Comparison of ENCODE assay signal across 16 cellular contexts in the genomic region with DNA sequence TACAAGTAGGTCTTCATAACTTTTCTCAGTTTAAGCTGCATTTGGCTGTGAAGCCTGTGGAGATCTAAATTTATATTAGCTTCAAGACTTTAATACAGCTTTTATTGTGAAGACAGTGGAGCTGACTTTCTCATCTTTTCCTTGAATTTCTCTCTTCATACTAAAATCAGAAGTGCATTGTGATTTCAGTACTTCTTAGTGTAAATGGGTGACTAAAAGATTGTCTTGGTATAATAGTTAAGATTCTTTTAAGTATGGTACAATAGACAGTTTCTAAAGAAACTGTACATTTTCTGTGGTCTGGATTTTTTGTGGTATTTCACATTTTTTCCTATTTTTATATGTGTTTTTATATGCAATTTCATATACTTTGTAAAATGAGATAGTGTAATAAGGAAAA. TPM values are rescaled to one million over a fixed set of nuclear protein-coding genes. Genes with fewer than 3 reads are reported as not detected.
DNase-seq lines count a peak whose midpoint lies in the region; ATAC-seq and TF ChIP-seq lines count a peak whose summit lies in the region.
"Had no signal": no experiment of that assay in that cellular context is flagged by ENCODE, and none has a peak within 500 bp of the region (broad histone marks: within the 10 kb centered on the region; RNA-seq: fewer than 3 reads in every experiment).

No MANE protein-coding gene starts in this region.

- H3K36me3 Mint-ChIP-seq in activated CD4-positive, alpha-beta T cell treated with anti-CD3 and anti-CD28 coated beads for 36 hours (ENCODE audit: low read depth), result peaks cover 42% of the 10 kb centered on the region
- H3K36me3 Mint-ChIP-seq in activated CD4-positive, alpha-beta T cell treated with anti-CD3 and anti-CD28 coated beads, Interleukin-2, amount 10 ng/mL, durations not matched to agents 24 days and 14 days (ENCODE audit: low read depth), result peaks cover 55% of the 10 kb centered on the region
- H3K36me3 Mint-ChIP-seq in activated naive CD8-positive, alpha-beta T cell, result peaks cover 10% of the 10 kb centered on the region
- peaks cover 52% of the 10 kb centered on the region for H3K36me3 Mint-ChIP-seq in activated naive CD8-positive, alpha-beta T cell treated with anti-CD3 and anti-CD28 coated beads, Interleukin-2, amount 50 U/mL, for 24 hours (ENCODE audit: low read depth)
- H3K36me3 Mint-ChIP-seq in activated T-helper 2 cell treated with anti-CD3 and anti-CD28 coated beads, Interferon-gamma antibody, Interleukin-2, Interleukin-4, amounts not matched to agents 10 μg/mL and 5 μg/mL and 100 μg/mL, durations not matched to agents 14 hours and 24 hours and 36 hours (ENCODE audit: low read depth), result peaks cover 63% of the 10 kb centered on the region

- intact Hi-C loops in activated CD4-positive, alpha-beta T cell treated with anti-CD3 and anti-CD28 coated beads for 36 hours (cut with DNase I, micrococcal nuclease), result no loop called here
- intact Hi-C loops in activated CD4-positive, alpha-beta T cell treated with anti-CD3 and anti-CD28 coated beads, Interleukin-2, amount 10 ng/mL, durations not matched to agents 24 days and 14 days (cut with micrococcal nuclease), result no loop called here
- intact Hi-C loops in activated T-helper 2 cell treated with anti-CD3 and anti-CD28 coated beads, Interferon-gamma antibody, Interleukin-2, Interleukin-4, amounts not matched to agents 10 μg/mL and 5 μg/mL and 100 μg/mL, durations not matched to agents 14 hours and 24 hours and 36 hours (cut with micrococcal nuclease), result no loop called here

- peaks cover 13% of the 10 kb centered on the region for H3K4me1 Mint-ChIP-seq in activated CD4-positive, alpha-beta T cell treated with anti-CD3 and anti-CD28 coated beads for 36 hours
- H3K4me1 Mint-ChIP-seq in activated CD4-positive, alpha-beta T cell treated with anti-CD3 and anti-CD28 coated beads, Interleukin-2, amount 10 ng/mL, durations not matched to agents 24 days and 14 days, result peaks cover 9% of the 10 kb centered on the region
- H3K4me1 Mint-ChIP-seq in activated naive CD8-positive, alpha-beta T cell (ENCODE audit: low read depth), result peaks cover 4% of the 10 kb centered on the region
- peaks cover 17% of the 10 kb centered on the region for H3K4me1 Mint-ChIP-seq in activated naive CD8-positive, alpha-beta T cell treated with anti-CD3 and anti-CD28 coated beads, Interleukin-2, amount 50 U/mL, for 24 hours
- peaks cover 21% of the 10 kb centered on the region for H3K4me1 Mint-ChIP-seq in activated T-helper 2 cell treated with anti-CD3 and anti-CD28 coated beads, Interferon-gamma antibody, Interleukin-2, Interleukin-4, amounts not matched to agents 10 μg/mL and 5 μg/mL and 100 μg/mL, durations not matched to agents 14 hours and 24 hours and 36 hours (ENCODE audit: low read depth)

- no peaks in the 10 kb centered on the region for H3K27me3 Mint-ChIP-seq in activated CD4-positive, alpha-beta T cell treated with anti-CD3 and anti-CD28 coated beads for 36 hours
- H3K27me3 Mint-ChIP-seq in activated CD4-positive, alpha-beta T cell treated with anti-CD3 and anti-CD28 coated beads, Interleukin-2, amount 10 ng/mL, durations not matched to agents 24 days and 14 days, result no peaks in the 10 kb centered on the region
- H3K27me3 Mint-ChIP-seq in activated naive CD8-positive, alpha-beta T cell, result no peaks in the 10 kb centered on the region
- no peaks in the 10 kb centered on the region for H3K27me3 Mint-ChIP-seq in activated naive CD8-positive, alpha-beta T cell treated with anti-CD3 and anti-CD28 coated beads, Interleukin-2, amount 50 U/mL, for 24 hours
- H3K27me3 Mint-ChIP-seq in activated T-helper 2 cell treated with anti-CD3 and anti-CD28 coated beads, Interferon-gamma antibody, Interleukin-2, Interleukin-4, amounts not matched to agents 10 μg/mL and 5 μg/mL and 100 μg/mL, durations not matched to agents 14 hours and 24 hours and 36 hours (ENCODE audit: low read depth), result no peaks in the 10 kb centered on the region
- H3K27me3 Mint-ChIP-seq: CD8-positive, alpha-beta memory T cell had no signal

- H3K27ac ChIP-seq in brain microvascular endothelial cell, result no peak overlapping the region
- H3K27ac ChIP-seq: 22Rv1, BLaER1 had no signal

- in situ Hi-C loops in brain microvascular endothelial cell (cut with HindIII; ENCODE audit: low pct_ligation_motif_present, low sequenced_read_pairs), result no loop called here

- no peaks in the 10 kb centered on the region for H3K9me3 Mint-ChIP-seq in activated CD4-positive, alpha-beta T cell treated with anti-CD3 and anti-CD28 coated beads for 36 hours (ENCODE audit: low read depth)
- no peaks in the 10 kb centered on the region for H3K9me3 Mint-ChIP-seq in activated CD4-positive, alpha-beta T cell treated with anti-CD3 and anti-CD28 coated beads, Interleukin-2, amount 10 ng/mL, durations not matched to agents 24 days and 14 days
- H3K9me3 Mint-ChIP-seq in activated naive CD8-positive, alpha-beta T cell (ENCODE audit: low read depth), result no peaks in the 10 kb centered on the region
- H3K9me3 Mint-ChIP-seq in activated naive CD8-positive, alpha-beta T cell treated with anti-CD3 and anti-CD28 coated beads, Interleukin-2, amount 50 U/mL, for 24 hours, result no peaks in the 10 kb centered on the region
- H3K9me3 Mint-ChIP-seq in activated T-helper 2 cell treated with anti-CD3 and anti-CD28 coated beads, Interferon-gamma antibody, Interleukin-2, Interleukin-4, amounts not matched to agents 10 μg/mL and 5 μg/mL and 100 μg/mL, durations not matched to agents 14 hours and 24 hours and 36 hours, result no peaks in the 10 kb centered on the region
- H3K9me3 Mint-ChIP-seq: CD8-positive, alpha-beta memory T cell had no signal

- no peak overlapping the region for H3K4me3 Mint-ChIP-seq in activated CD4-positive, alpha-beta T cell treated with anti-CD3 and anti-CD28 coated beads for 36 hours
- no peak overlapping the region for H3K4me3 Mint-ChIP-seq in activated CD4-positive, alpha-beta T cell treated with anti-CD3 and anti-CD28 coated beads, Interleukin-2, amount 10 ng/mL, durations not matched to agents 24 days and 14 days
- no peak overlapping the region for H3K4me3 Mint-ChIP-seq in activated naive CD8-positive, alpha-beta T cell
- no peak overlapping the region for H3K4me3 Mint-ChIP-seq in activated naive CD8-positive, alpha-beta T cell treated with anti-CD3 and anti-CD28 coated beads, Interleukin-2, amount 50 U/mL, for 24 hours
- H3K4me3 Mint-ChIP-seq in activated T-helper 2 cell treated with anti-CD3 and anti-CD28 coated beads, Interferon-gamma antibody, Interleukin-2, Interleukin-4, amounts not matched to agents 10 μg/mL and 5 μg/mL and 100 μg/mL, durations not matched to agents 14 hours and 24 hours and 36 hours (ENCODE audit: low read depth), result no peak overlapping the region
- H3K4me3 Mint-ChIP-seq: CD8-positive, alpha-beta memory T cell had no signal

- peak; percentile 78 for ATAC-seq in activated CD4-positive, alpha-beta T cell treated with anti-CD3 and anti-CD28 coated beads for 36 hours
- ATAC-seq in activated naive CD8-positive, alpha-beta T cell treated with anti-CD3 and anti-CD28 coated beads, Interleukin-2, amount 50 U/mL, for 24 hours, result no peak
- ATAC-seq: HCT116, HepG2 had no signal

- CTCF ChIA-PET in activated CD4-positive, alpha-beta T cell treated with anti-CD3 and anti-CD28 coated beads for 36 hours (lab: Charles Lee), result interaction anchor here (0.5 kb wide), 1 partner anchor 518 kb away, joined by 3 read pairs; no protein-coding TSS in a partner anchor

- no peak overlapping the region for H3K4me3 ChIP-seq in brain microvascular endothelial cell (ENCODE audit: low read depth, low read length)
- H3K4me3 ChIP-seq: BLaER1 had no signal

- H3K27me3 ChIP-seq in brain microvascular endothelial cell (replicated peaks), result no peaks in the 10 kb centered on the region
- H3K27me3 ChIP-seq: BLaER1 had no signal

- POLR2A ChIA-PET in activated CD4-positive, alpha-beta T cell treated with anti-CD3 and anti-CD28 coated beads for 36 hours (lab: Charles Lee), result interaction anchor here (0.7 kb wide), 1 partner anchor 20 kb away, joined by 4 read pairs; no protein-coding TSS in a partner anchor

- no peak for DNase-seq in activated CD4-positive, alpha-beta T cell treated with anti-CD3 and anti-CD28 coated beads for 36 hours
- DNase-seq in activated CD4-positive, alpha-beta T cell treated with anti-CD3 and anti-CD28 coated beads, Interleukin-2, amount 10 ng/mL, durations not matched to agents 24 days and 14 days, result no peak
- no peak for DNase-seq in activated naive CD8-positive, alpha-beta T cell treated with anti-CD3 and anti-CD28 coated beads, Interleukin-2, amount 50 U/mL, for 24 hours
- DNase-seq in activated T-helper 2 cell treated with anti-CD3 and anti-CD28 coated beads, Interferon-gamma antibody, Interleukin-2, Interleukin-4, amounts not matched to agents 10 μg/mL and 5 μg/mL and 100 μg/mL, durations not matched to agents 14 hours and 24 hours and 36 hours (ENCODE audit: low spot score), result no peak
- no peak for DNase-seq in brain microvascular endothelial cell
- no peak for DNase-seq in SKM-1 (lab: John Stamatoyannopoulos, UW; ENCODE audit: unreplicated experiment)
- DNase-seq: AML-193; Caco-2; CD8-positive, alpha-beta memory T cell; DND-41; GF-D8 had no signal

- peaks cover 31% of the 10 kb centered on the region for H3K36me3 ChIP-seq in brain microvascular endothelial cell (replicated peaks)

- TF ChIP-seq CTCF in brain microvascular endothelial cell (IDR thresholded peaks at IDR 0.05; ENCODE audit: low read depth, low read length, missing control alignments), result no peak

- no peak overlapping the region for H3K27ac Mint-ChIP-seq in activated CD4-positive, alpha-beta T cell treated with anti-CD3 and anti-CD28 coated beads for 36 hours
- H3K27ac Mint-ChIP-seq in activated CD4-positive, alpha-beta T cell treated with anti-CD3 and anti-CD28 coated beads, Interleukin-2, amount 10 ng/mL, durations not matched to agents 24 days and 14 days, result no peak overlapping the region
- H3K27ac Mint-ChIP-seq in activated naive CD8-positive, alpha-beta T cell, result peak overlapping the region; percentile 54
- H3K27ac Mint-ChIP-seq in activated naive CD8-positive, alpha-beta T cell treated with anti-CD3 and anti-CD28 coated beads, Interleukin-2, amount 50 U/mL, for 24 hours, result no peak overlapping the region
- H3K27ac Mint-ChIP-seq in activated T-helper 2 cell treated with anti-CD3 and anti-CD28 coated beads, Interferon-gamma antibody, Interleukin-2, Interleukin-4, amounts not matched to agents 10 μg/mL and 5 μg/mL and 100 μg/mL, durations not matched to agents 14 hours and 24 hours and 36 hours, result peak overlapping the region; percentile 47

RNA-seq across cellular contexts. Expression of a gene that starts 21.0 kb away (rescaled TPM):
- total RNA-seq in activated CD4-positive, alpha-beta T cell treated with anti-CD3 and anti-CD28 coated beads for 36 hours, result 100 to 1,000 TPM; 187 to 192 TPM
- 284 and 286 TPM in 2 replicates for total RNA-seq in activated CD4-positive, alpha-beta T cell treated with anti-CD3 and anti-CD28 coated beads, Interleukin-2, amount 10 ng/mL, durations not matched to agents 24 days and 14 days
- total RNA-seq in activated T-helper 2 cell treated with anti-CD3 and anti-CD28 coated beads, Interferon-gamma antibody, Interleukin-2, Interleukin-4, amounts not matched to agents 10 μg/mL and 5 μg/mL and 100 μg/mL, durations not matched to agents 14 hours and 24 hours and 36 hours, result 205 and 210 TPM in 2 replicates

RNA-seq across cellular contexts. Expression of a gene that starts 33.9 kb away (rescaled TPM):
- total RNA-seq in activated CD4-positive, alpha-beta T cell treated with anti-CD3 and anti-CD28 coated beads for 36 hours, result 10 to 100 TPM; 61.6 to 81.6 TPM
- 60.2 and 63.0 TPM in 2 replicates for total RNA-seq in activated CD4-positive, alpha-beta T cell treated with anti-CD3 and anti-CD28 coated beads, Interleukin-2, amount 10 ng/mL, durations not matched to agents 24 days and 14 days
- total RNA-seq in activated T-helper 2 cell treated with anti-CD3 and anti-CD28 coated beads, Interferon-gamma antibody, Interleukin-2, Interleukin-4, amounts not matched to agents 10 μg/mL and 5 μg/mL and 100 μg/mL, durations not matched to agents 14 hours and 24 hours and 36 hours, result 57.0 and 63.4 TPM in 2 replicates

RNA-seq across cellular contexts. Expression of a gene that starts 53.6 kb away (rescaled TPM):
- 10 to 100 TPM; 12.9 to 15.6 TPM for total RNA-seq in activated CD4-positive, alpha-beta T cell treated with anti-CD3 and anti-CD28 coated beads for 36 hours
- 15.0 TPM in 2 replicates for total RNA-seq in activated CD4-positive, alpha-beta T cell treated with anti-CD3 and anti-CD28 coated beads, Interleukin-2, amount 10 ng/mL, durations not matched to agents 24 days and 14 days
- 16.7 and 17.1 TPM in 2 replicates for total RNA-seq in activated T-helper 2 cell treated with anti-CD3 and anti-CD28 coated beads, Interferon-gamma antibody, Interleukin-2, Interleukin-4, amounts not matched to agents 10 μg/mL and 5 μg/mL and 100 μg/mL, durations not matched to agents 14 hours and 24 hours and 36 hours

Comparison
In these comparisons a context has a peak if more than half of its experiments do, and no peak if none do; other contexts are left out.
1. H3K27ac Mint-ChIP-seq: peak in activated naive CD8-positive, alpha-beta T cell (single experiment) and activated T-helper 2 cell treated with anti-CD3 and anti-CD28 coated beads, Interferon-gamma antibody, Interleukin-2, Interleukin-4, amounts not matched to agents 10 μg/mL and 5 μg/mL and 100 μg/mL, durations not matched to agents 14 hours and 24 hours and 36 hours (single experiment); none in activated CD4-positive, alpha-beta T cell treated with anti-CD3 and anti-CD28 coated beads for 36 hours (single experiment), activated CD4-positive, alpha-beta T cell treated with anti-CD3 and anti-CD28 coated beads, Interleukin-2, amount 10 ng/mL, durations not matched to agents 24 days and 14 days (single experiment) and activated naive CD8-positive, alpha-beta T cell treated with anti-CD3 and anti-CD28 coated beads, Interleukin-2, amount 50 U/mL, for 24 hours (single experiment).